1 cellular context compared by ENCODE assay signal in genomic region chr7:122595885-122596284, GRCh38.
TF ChIP-seq lines count a peak whose summit lies in the region.

No MANE protein-coding gene starts in this region.

TF ChIP-seq in GM23338, 12 proteins besides CTCF, POLR2A, EP300 and RAD21 (continued from another document):
- TF ChIP-seq ZNF462 (CRISPR knock-in tag; IDR thresholded peaks at IDR 0.05) (no peak), POLR2AphosphoS5 (IDR thresholded peaks at IDR 0.05; ENCODE audit: low read depth) (no peak)
